ENCODE assay signal across 1 cellular context in genomic region chr5:60492958-60493357, GRCh38.
A peak's percentile ranks its signal among the peaks of the same experiment; 100 is the strongest.
TF ChIP-seq lines count a peak whose summit lies in the region.

No MANE protein-coding gene starts in this region.

TF ChIP-seq in HepG2, 621 proteins besides CTCF, POLR2A, EP300 and RAD21 (continues in another document):
- TF ChIP-seq, protein P1, sequence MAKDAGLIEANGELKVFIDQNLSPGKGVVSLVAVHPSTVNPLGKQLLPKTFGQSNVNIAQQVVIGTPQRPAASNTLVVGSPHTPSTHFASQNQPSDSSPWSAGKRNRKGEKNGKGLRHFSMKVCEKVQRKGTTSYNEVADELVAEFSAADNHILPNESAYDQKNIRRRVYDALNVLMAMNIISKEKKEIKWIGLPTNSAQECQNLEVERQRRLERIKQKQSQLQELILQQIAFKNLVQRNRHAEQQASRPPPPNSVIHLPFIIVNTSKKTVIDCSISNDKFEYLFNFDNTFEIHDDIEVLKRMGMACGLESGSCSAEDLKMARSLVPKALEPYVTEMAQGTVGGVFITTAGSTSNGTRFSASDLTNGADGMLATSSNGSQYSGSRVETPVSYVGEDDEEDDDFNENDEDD (CRISPR knock-in tag; IDR thresholded peaks at IDR 0.05; ENCODE audit: borderline replicate concordance) = no peak
- TF ChIP-seq AHDC1 (CRISPR knock-in tag; IDR thresholded peaks at IDR 0.05; ENCODE audit: borderline replicate concordance) = peak; percentile 38; the same call in 1 of the 2 replicates
- TF ChIP-seq ZNF678 (CRISPR knock-in tag; IDR thresholded peaks at IDR 0.05) = no peak
- TF ChIP-seq, protein P2, sequence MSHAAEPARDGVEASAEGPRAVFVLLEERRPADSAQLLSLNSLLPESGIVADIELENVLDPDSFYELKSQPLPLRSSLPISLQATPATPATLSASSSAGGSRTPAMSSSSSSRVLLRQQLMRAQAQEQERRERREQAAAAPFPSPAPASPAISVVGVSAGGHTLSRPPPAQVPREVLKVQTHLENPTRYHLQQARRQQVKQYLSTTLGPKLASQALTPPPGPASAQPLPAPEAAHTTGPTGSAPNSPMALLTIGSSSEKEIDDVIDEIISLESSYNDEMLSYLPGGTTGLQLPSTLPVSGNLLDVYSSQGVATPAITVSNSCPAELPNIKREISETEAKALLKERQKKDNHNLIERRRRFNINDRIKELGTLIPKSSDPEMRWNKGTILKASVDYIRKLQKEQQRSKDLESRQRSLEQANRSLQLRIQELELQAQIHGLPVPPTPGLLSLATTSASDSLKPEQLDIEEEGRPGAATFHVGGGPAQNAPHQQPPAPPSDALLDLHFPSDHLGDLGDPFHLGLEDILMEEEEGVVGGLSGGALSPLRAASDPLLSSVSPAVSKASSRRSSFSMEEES (CRISPR knock-in tag; IDR thresholded peaks at IDR 0.05) = peak; percentile 27; the same call in 1 of the 2 replicates
- 0 out of 2 replicates have a peak, but pooled peaks have one; percentile 14 for TF ChIP-seq THAP11 (CRISPR knock-in tag; IDR thresholded peaks at IDR 0.05)
- peak; percentile 95 for TF ChIP-seq MAFF (IDR thresholded peaks at IDR 0.05; ENCODE audit: low read depth, low read length)
- TF ChIP-seq HOXA5 (CRISPR knock-in tag; IDR thresholded peaks at IDR 0.05) = peak; percentile 68; the same call in 1 of the 2 replicates
- peak; percentile 48; the same call in 1 of the 2 replicates for TF ChIP-seq HMG20A (CRISPR knock-in tag; IDR thresholded peaks at IDR 0.05; ENCODE audit: borderline replicate concordance)
- peak; percentile 86 for TF ChIP-seq FOSL2 (CRISPR knock-in tag; IDR thresholded peaks at IDR 0.05)
- TF ChIP-seq TEAD3 (CRISPR knock-in tag; optimal IDR thresholded peaks at IDR 0.05; ENCODE audit: borderline replicate concordance) = peak; percentile 60
- TF ChIP-seq HNF4A (CRISPR knock-in tag; IDR thresholded peaks at IDR 0.05) = peak; percentile 63
- peak; percentile 58 for TF ChIP-seq FOXA3 (CRISPR knock-in tag; IDR thresholded peaks at IDR 0.05)
- 0 out of 2 replicates have a peak, but pooled peaks have one; percentile 33 for TF ChIP-seq KAT7 (CRISPR knock-in tag; IDR thresholded peaks at IDR 0.05; ENCODE audit: borderline replicate concordance)
- no peak for TF ChIP-seq ZFP1 (CRISPR knock-in tag; IDR thresholded peaks at IDR 0.05)
- TF ChIP-seq GATAD2A (CRISPR knock-in tag; IDR thresholded peaks at IDR 0.05) = peak; percentile 83
- peak; percentile 74; the same call in 1 of the 2 replicates for TF ChIP-seq THRA (CRISPR knock-in tag; IDR thresholded peaks at IDR 0.05; ENCODE audit: borderline replicate concordance)
- TF ChIP-seq, protein P3, sequence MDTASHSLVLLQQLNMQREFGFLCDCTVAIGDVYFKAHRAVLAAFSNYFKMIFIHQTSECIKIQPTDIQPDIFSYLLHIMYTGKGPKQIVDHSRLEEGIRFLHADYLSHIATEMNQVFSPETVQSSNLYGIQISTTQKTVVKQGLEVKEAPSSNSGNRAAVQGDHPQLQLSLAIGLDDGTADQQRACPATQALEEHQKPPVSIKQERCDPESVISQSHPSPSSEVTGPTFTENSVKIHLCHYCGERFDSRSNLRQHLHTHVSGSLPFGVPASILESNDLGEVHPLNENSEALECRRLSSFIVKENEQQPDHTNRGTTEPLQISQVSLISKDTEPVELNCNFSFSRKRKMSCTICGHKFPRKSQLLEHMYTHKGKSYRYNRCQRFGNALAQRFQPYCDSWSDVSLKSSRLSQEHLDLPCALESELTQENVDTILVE (CRISPR knock-in tag; IDR thresholded peaks at IDR 0.05) = 0 out of 2 replicates have a peak, but pooled peaks have one; percentile 29
- TF ChIP-seq POGZ (CRISPR knock-in tag; IDR thresholded peaks at IDR 0.05) = peak; percentile 67; the same call in 1 of the 2 replicates
- TF ChIP-seq CREB1 (IDR thresholded peaks at IDR 0.05) = peak; percentile 25; the same call in 1 of the 2 replicates
- TF ChIP-seq CREB1 (CRISPR knock-in tag; IDR thresholded peaks at IDR 0.05) = no peak; the same call in 1 of the 2 replicates
- peak; percentile 68; the same call in 1 of the 2 replicates for TF ChIP-seq ZKSCAN8 (CRISPR knock-in tag; IDR thresholded peaks at IDR 0.05; ENCODE audit: borderline replicate concordance)
- TF ChIP-seq LCORL (IDR thresholded peaks at IDR 0.05) = no peak
- peak; percentile 22; the same call in 1 of the 2 replicates for TF ChIP-seq LCORL (CRISPR knock-in tag; IDR thresholded peaks at IDR 0.05)
- TF ChIP-seq HNRNPH1 (optimal IDR thresholded peaks at IDR 0.05; ENCODE audit: low read depth, low read length) = no peak
- 0 out of 2 replicates have a peak, but pooled peaks have one; percentile 17 for TF ChIP-seq ERF (CRISPR knock-in tag; IDR thresholded peaks at IDR 0.05)
- no peak for TF ChIP-seq SKIL (CRISPR knock-in tag; IDR thresholded peaks at IDR 0.05; ENCODE audit: borderline replicate concordance)
- TF ChIP-seq ZNF652 (CRISPR knock-in tag; IDR thresholded peaks at IDR 0.05; ENCODE audit: borderline replicate concordance, low read depth) = peak; percentile 63; the same call in 1 of the 2 replicates
- TF ChIP-seq KAT8 (CRISPR knock-in tag; IDR thresholded peaks at IDR 0.05) = peak; percentile 33; the same call in 1 of the 2 replicates
- TF ChIP-seq IRF2 (CRISPR knock-in tag; IDR thresholded peaks at IDR 0.05) = peak; percentile 65; the same call in 1 of the 2 replicates
- TF ChIP-seq MAFK (conservative IDR thresholded peaks at IDR 0.05 in 1 of 2, IDR thresholded peaks at IDR 0.05 in 1 of 2; ENCODE audit: low read length in 2 of 2) = peak; percentile 92 to 98
- TF ChIP-seq, protein P4, sequence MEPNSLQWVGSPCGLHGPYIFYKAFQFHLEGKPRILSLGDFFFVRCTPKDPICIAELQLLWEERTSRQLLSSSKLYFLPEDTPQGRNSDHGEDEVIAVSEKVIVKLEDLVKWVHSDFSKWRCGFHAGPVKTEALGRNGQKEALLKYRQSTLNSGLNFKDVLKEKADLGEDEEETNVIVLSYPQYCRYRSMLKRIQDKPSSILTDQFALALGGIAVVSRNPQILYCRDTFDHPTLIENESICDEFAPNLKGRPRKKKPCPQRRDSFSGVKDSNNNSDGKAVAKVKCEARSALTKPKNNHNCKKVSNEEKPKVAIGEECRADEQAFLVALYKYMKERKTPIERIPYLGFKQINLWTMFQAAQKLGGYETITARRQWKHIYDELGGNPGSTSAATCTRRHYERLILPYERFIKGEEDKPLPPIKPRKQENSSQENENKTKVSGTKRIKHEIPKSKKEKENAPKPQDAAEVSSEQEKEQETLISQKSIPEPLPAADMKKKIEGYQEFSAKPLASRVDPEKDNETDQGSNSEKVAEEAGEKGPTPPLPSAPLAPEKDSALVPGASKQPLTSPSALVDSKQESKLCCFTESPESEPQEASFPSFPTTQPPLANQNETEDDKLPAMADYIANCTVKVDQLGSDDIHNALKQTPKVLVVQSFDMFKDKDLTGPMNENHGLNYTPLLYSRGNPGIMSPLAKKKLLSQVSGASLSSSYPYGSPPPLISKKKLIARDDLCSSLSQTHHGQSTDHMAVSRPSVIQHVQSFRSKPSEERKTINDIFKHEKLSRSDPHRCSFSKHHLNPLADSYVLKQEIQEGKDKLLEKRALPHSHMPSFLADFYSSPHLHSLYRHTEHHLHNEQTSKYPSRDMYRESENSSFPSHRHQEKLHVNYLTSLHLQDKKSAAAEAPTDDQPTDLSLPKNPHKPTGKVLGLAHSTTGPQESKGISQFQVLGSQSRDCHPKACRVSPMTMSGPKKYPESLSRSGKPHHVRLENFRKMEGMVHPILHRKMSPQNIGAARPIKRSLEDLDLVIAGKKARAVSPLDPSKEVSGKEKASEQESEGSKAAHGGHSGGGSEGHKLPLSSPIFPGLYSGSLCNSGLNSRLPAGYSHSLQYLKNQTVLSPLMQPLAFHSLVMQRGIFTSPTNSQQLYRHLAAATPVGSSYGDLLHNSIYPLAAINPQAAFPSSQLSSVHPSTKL (CRISPR knock-in tag; IDR thresholded peaks at IDR 0.05) = peak; percentile 76
- TF ChIP-seq, protein P5, sequence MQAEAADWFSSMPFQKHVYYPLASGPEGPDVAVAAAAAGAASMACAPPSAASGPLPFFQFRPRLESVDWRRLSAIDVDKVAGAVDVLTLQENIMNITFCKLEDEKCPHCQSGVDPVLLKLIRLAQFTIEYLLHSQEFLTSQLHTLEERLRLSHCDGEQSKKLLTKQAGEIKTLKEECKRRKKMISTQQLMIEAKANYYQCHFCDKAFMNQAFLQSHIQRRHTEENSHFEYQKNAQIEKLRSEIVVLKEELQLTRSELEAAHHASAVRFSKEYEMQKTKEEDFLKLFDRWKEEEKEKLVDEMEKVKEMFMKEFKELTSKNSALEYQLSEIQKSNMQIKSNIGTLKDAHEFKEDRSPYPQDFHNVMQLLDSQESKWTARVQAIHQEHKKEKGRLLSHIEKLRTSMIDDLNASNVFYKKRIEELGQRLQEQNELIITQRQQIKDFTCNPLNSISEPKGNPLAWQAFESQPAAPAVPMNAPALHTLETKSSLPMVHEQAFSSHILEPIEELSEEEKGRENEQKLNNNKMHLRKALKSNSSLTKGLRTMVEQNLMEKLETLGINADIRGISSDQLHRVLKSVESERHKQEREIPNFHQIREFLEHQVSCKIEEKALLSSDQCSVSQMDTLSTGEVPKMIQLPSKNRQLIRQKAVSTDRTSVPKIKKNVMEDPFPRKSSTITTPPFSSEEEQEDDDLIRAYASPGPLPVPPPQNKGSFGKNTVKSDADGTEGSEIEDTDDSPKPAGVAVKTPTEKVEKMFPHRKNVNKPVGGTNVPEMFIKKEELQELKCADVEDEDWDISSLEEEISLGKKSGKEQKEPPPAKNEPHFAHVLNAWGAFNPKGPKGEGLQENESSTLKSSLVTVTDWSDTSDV (CRISPR knock-in tag; IDR thresholded peaks at IDR 0.05) = no peak
- 0 out of 2 replicates have a peak, but pooled peaks have one; percentile 14 for TF ChIP-seq ELF3 (CRISPR knock-in tag; IDR thresholded peaks at IDR 0.05)
- no peak for TF ChIP-seq ZSCAN25 (CRISPR knock-in tag; IDR thresholded peaks at IDR 0.05)
- peak; percentile 22; the same call in 1 of the 2 replicates for TF ChIP-seq ATF1 (CRISPR knock-in tag; IDR thresholded peaks at IDR 0.05)
- peak; percentile 67; the same call in 1 of the 2 replicates for TF ChIP-seq NCOA2 (CRISPR knock-in tag; IDR thresholded peaks at IDR 0.05)
- no peak for TF ChIP-seq MLLT10 (CRISPR knock-in tag; IDR thresholded peaks at IDR 0.05)
- TF ChIP-seq NFE2L2 (IDR thresholded peaks at IDR 0.05; ENCODE audit: low read length) = peak; percentile 100
- peak; percentile 14; the same call in 1 of the 2 replicates for TF ChIP-seq CEBPG (CRISPR knock-in tag; IDR thresholded peaks at IDR 0.05)
- peak; percentile 39; the same call in 1 of the 2 replicates for TF ChIP-seq MXD4 (CRISPR knock-in tag; IDR thresholded peaks at IDR 0.05)
- peak; percentile 86 for TF ChIP-seq NFE2 (CRISPR knock-in tag; IDR thresholded peaks at IDR 0.05)
- 0 out of 2 replicates have a peak, but pooled peaks have one; percentile 55 for TF ChIP-seq RCOR2 (CRISPR knock-in tag; IDR thresholded peaks at IDR 0.05)
- TF ChIP-seq MAFG (CRISPR knock-in tag; IDR thresholded peaks at IDR 0.05) = peak; percentile 95
